In the genomic region with DNA sequence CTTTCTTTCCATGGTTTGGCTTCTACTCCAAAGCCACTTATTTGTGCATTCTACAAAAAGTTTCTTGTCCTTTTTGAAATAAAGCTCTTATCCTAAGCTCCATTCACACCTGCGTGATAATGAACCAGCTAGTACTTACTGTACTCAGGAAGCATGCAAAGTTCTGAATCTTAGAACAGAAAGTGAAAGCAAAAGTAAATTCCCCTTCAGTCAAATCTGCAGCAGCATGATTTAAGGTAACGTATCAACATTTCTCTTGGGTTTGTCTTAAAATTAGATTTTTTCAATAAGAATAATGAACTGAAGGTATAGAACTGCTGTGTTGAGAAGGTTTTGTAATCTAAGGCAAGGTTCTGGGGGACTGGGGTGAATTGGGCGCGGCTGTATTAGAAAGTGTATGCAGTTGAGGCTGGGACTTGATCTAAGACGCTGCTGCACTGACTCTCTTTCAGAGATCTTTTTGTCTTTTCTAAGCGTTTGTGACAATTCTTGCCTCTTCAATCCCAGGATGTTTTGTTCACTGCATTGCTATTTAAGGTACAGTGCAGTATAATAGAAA, we compare ENCODE assay signal across 8 cellular contexts. TPM values are rescaled to one million over a fixed set of nuclear protein-coding genes. Genes with fewer than 3 reads are reported as not detected.
A peak's percentile ranks its signal among the peaks of the same experiment; 100 is the strongest.
DNase-seq lines count a peak whose midpoint lies in the region; ATAC-seq and TF ChIP-seq lines count a peak whose summit lies in the region.

A gene with protein sequence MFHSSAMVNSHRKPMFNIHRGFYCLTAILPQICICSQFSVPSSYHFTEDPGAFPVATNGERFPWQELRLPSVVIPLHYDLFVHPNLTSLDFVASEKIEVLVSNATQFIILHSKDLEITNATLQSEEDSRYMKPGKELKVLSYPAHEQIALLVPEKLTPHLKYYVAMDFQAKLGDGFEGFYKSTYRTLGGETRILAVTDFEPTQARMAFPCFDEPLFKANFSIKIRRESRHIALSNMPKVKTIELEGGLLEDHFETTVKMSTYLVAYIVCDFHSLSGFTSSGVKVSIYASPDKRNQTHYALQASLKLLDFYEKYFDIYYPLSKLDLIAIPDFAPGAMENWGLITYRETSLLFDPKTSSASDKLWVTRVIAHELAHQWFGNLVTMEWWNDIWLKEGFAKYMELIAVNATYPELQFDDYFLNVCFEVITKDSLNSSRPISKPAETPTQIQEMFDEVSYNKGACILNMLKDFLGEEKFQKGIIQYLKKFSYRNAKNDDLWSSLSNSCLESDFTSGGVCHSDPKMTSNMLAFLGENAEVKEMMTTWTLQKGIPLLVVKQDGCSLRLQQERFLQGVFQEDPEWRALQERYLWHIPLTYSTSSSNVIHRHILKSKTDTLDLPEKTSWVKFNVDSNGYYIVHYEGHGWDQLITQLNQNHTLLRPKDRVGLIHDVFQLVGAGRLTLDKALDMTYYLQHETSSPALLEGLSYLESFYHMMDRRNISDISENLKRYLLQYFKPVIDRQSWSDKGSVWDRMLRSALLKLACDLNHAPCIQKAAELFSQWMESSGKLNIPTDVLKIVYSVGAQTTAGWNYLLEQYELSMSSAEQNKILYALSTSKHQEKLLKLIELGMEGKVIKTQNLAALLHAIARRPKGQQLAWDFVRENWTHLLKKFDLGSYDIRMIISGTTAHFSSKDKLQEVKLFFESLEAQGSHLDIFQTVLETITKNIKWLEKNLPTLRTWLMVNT (plus strand): TSS at position 209 of the 559 bp plus-strand sequence. CDS start 3,186 bp downstream, outside the sequence.

- no peaks in the 10 kb centered on the region for H3K27me3 ChIP-seq in ACC112 (ENCODE audit: insufficient read depth, low read length)
- H3K27me3 ChIP-seq in smooth muscle cell (ENCODE audit: low read depth) = no peaks in the 10 kb centered on the region

- peak within 1 kb of the TSS; percentile 97 for H2AFZ ChIP-seq in ACC112 (ENCODE audit: low read length, unreplicated experiment)
- H2AFZ ChIP-seq in smooth muscle cell (ENCODE audit: low read depth) = peak within 1 kb of the TSS; percentile 96

- no peak for TF ChIP-seq CTCF in smooth muscle cell (IDR thresholded peaks at IDR 0.05; ENCODE audit: borderline replicate concordance, insufficient read depth, poor library complexity, severe bottlenecking)

- H3F3A ChIP-seq in smooth muscle cell (ENCODE audit: low read depth) = no peaks in the 10 kb centered on the region

- H3K4me1 ChIP-seq in ACC112 (ENCODE audit: control insufficient read depth, insufficient read depth, low read length, unreplicated experiment) (peaks cover 27% of the 10 kb centered on the region), smooth muscle cell (ENCODE audit: low read depth) (peaks cover 2% of the 10 kb centered on the region)

- H4K20me1 ChIP-seq in smooth muscle cell (ENCODE audit: low read depth) = no peaks in the 10 kb centered on the region

- peak within 1 kb of the TSS; percentile 86 for H3K4me3 ChIP-seq in ACC112 (ENCODE audit: low read depth, low read length)
- H3K4me3 ChIP-seq in smooth muscle cell = peak within 1 kb of the TSS; percentile 62

- H3K27ac ChIP-seq in ACC112 (ENCODE audit: low read depth, low read length) (peak within 1 kb of the TSS; percentile 58), angular gyrus (ENCODE audit: low read depth, low read length) (peak within 1 kb of the TSS; percentile 47), smooth muscle cell (ENCODE audit: low read depth) (no peak within 1 kb of the TSS)

- H3K79me2 ChIP-seq in ACC112 (ENCODE audit: control insufficient read depth, insufficient read depth, low read length, unreplicated experiment) (peaks cover 6% of the 10 kb centered on the region), smooth muscle cell (ENCODE audit: low read depth) (no peaks in the 10 kb centered on the region)

- DNase-seq in NCI-H526 treated with DMSO at 0.1 percent for 48 hours (lab: John Stamatoyannopoulos, UW) (peak; percentile 50), hippocampal formation (lab: John Stamatoyannopoulos, UW) (peak; percentile 13 to 60), smooth muscle cell (lab: John Stamatoyannopoulos, UW; ENCODE audit: unreplicated experiment) (no peak), NCI-H524 (lab: John Stamatoyannopoulos, UW) (no peak)

- ATAC-seq in GM18498 (IDR thresholded peaks at IDR 0.05; ENCODE audit: unreplicated experiment) = peak; percentile 62
- peak; percentile 51 for ATAC-seq in HG02870 (IDR thresholded peaks at IDR 0.05; ENCODE audit: unreplicated experiment)

- peak within 1 kb of the TSS; percentile 10 for H3K9ac ChIP-seq in smooth muscle cell (ENCODE audit: low read depth)

- H3K4me2 ChIP-seq in smooth muscle cell = peak within 1 kb of the TSS; percentile 84

- H3K9me3 ChIP-seq in smooth muscle cell (replicated peaks; ENCODE audit: low read depth) = no peaks in the 10 kb centered on the region

- 75% methylated on average over 6 of the region's 6 CpGs for WGBS in smooth muscle cell (ENCODE audit: low lambda C conversion rate)

- H3K36me3 ChIP-seq in ACC112 (ENCODE audit: insufficient read depth, low read length) (peaks cover 6% of the 10 kb centered on the region; the same call in 1 of the 2 replicates), smooth muscle cell (ENCODE audit: low read depth) (no peaks in the 10 kb centered on the region)

RNA-seq across cellular contexts. Expression of the gene that starts here (rescaled TPM):
- 0.72 and 2.2 TPM in 2 replicates for total RNA-seq in smooth muscle cell
- 0.82 TPM in 1 of 2 replicates, not detected in the other for polyA plus RNA-seq in smooth muscle cell

Comparison
In these comparisons a context has a peak if more than half of its experiments do, and no peak if none do; other contexts are left out.
1. DNase-seq: peak in NCI-H526 treated with DMSO at 0.1 percent for 48 hours (single experiment) and hippocampal formation (2 of 2); none in smooth muscle cell (single experiment) and NCI-H524 (0 of 2).